Comparison of ENCODE assay signal across 38 cellular contexts in genomic region chr1:206121269-206121668, GRCh38. TPM values are rescaled to one million over a fixed set of nuclear protein-coding genes. Genes with fewer than 3 reads are reported as not detected.
"Had no signal": no experiment of that assay in that cellular context is flagged by ENCODE, and none has a peak within 500 bp of the region (broad histone marks: within the 10 kb centered on the region; RNA-seq: fewer than 3 reads in every experiment).

No MANE protein-coding gene starts in this region.

- H3K36me3 ChIP-seq: adrenal gland, ascending aorta, brain microvascular endothelial cell, breast epithelium, cardiac muscle cell had no signal

- DNase-seq: activated effector memory CD4-positive, alpha-beta T cell treated with anti-CD3 and anti-CD28 coated beads, Interleukin-2, amount 50 U/mL, for 16 hours; activated effector memory CD4-positive, alpha-beta T cell treated with Interleukin-2 at 50 U/mL for 16 hours; activated gamma-delta T cell; activated gamma-delta T cell treated with Interleukin-2 at 50 U/mL for 16 hours; activated naive CD4-positive, alpha-beta T cell; activated naive CD4-positive, alpha-beta T cell treated with anti-CD3 and anti-CD28 coated beads for 36 hours; activated naive CD4-positive, alpha-beta T cell treated with anti-CD3 and anti-CD28 coated beads, Interleukin-2, amount 10 ng/mL, durations not matched to agents 7 days and 5 days; activated naive CD4-positive, alpha-beta T cell treated with anti-CD3 and anti-CD28 coated beads, Interleukin-2, amount 50 U/mL, for 16 hours; activated naive CD4-positive, alpha-beta T cell treated with Interleukin-2 at 50 U/mL for 16 hours; activated naive CD8-positive, alpha-beta T cell treated with anti-CD3 and anti-CD28 coated beads for 36 hours; activated naive CD8-positive, alpha-beta T cell treated with anti-CD3 and anti-CD28 coated beads, Interleukin-2, amount 10 ng/mL, durations not matched to agents 7 days and 5 days; activated naive CD8-positive, alpha-beta T cell treated with anti-CD3 and anti-CD28 coated beads, Interleukin-2, amount 50 U/mL, for 24 hours; activated T-cell treated with anti-CD3 and anti-CD28 coated beads, Interleukin-2, amount 50 U/mL, for 24 hours; activated T-cell treated with anti-CD3 and anti-CD28 coated beads, Interleukin-2, amount 50 U/mL, for 4 hours; activated T-cell treated with anti-CD3 and anti-CD28 coated beads, Interleukin-2, amount 50 U/mL, for 48 hours; activated T-cell treated with anti-CD3 and anti-CD28 coated beads, Interleukin-2, amount 50 U/mL, for 72 hours; adrenal gland; amniotic stem cell; amygdala; anterior cingulate cortex; aorta; body of pancreas; brain microvascular endothelial cell; caudate nucleus; central memory CD4-positive, alpha-beta T cell; cerebellar nuclear complex had no signal

- H3K27me3 ChIP-seq: ascending aorta, body of pancreas, breast epithelium had no signal

- H3K9me3 ChIP-seq: adrenal gland, body of pancreas, breast epithelium had no signal

- H3K27ac ChIP-seq: adrenal gland, ascending aorta, body of pancreas, brain microvascular endothelial cell, breast epithelium, cardiac muscle cell had no signal

- FAIRE-seq: astrocyte, bronchial epithelial cell had no signal

- H3K4me3 ChIP-seq: adrenal gland, ascending aorta, body of pancreas, breast epithelium, cardiac muscle cell had no signal

- ATAC-seq: activated naive CD4-positive, alpha-beta T cell treated with anti-CD3 and anti-CD28 coated beads, Interleukin-2, amount 50 U/mL, for 72 hours; activated naive CD8-positive, alpha-beta T cell treated with anti-CD3 and anti-CD28 coated beads, Interleukin-2, amount 50 U/mL, for 24 hours; activated T-cell treated with anti-CD3 and anti-CD28 coated beads, Interleukin-2, amount 50 U/mL, for 4 hours; activated T-cell treated with anti-CD3 and anti-CD28 coated beads, Interleukin-2, amount 50 U/mL, for 72 hours; activated T-helper 17 cell treated with anti-CD3 and anti-CD28 coated beads, Interleukin-2, amount 50 U/mL, for 72 hours; body of pancreas had no signal

RNA-seq across cellular contexts. Expression of gene AVPR1B, which starts 4.1 kb away (rescaled TPM):
- total RNA-seq: activated naive CD4-positive, alpha-beta T cell treated with anti-CD3 and anti-CD28 coated beads for 36 hours; activated naive CD4-positive, alpha-beta T cell treated with anti-CD3 and anti-CD28 coated beads, Interleukin-2, amount 50 U/mL, for 72 hours; activated naive CD8-positive, alpha-beta T cell treated with anti-CD3 and anti-CD28 coated beads for 36 hours; activated naive CD8-positive, alpha-beta T cell treated with anti-CD3 and anti-CD28 coated beads, Interleukin-2, amount 10 ng/mL, durations not matched to agents 7 days and 5 days; activated T-cell treated with anti-CD3 and anti-CD28 coated beads, Interleukin-2, amount 50 U/mL, for 4 hours; activated T-cell treated with anti-CD3 and anti-CD28 coated beads, Interleukin-2, amount 50 U/mL, for 72 hours; activated T-helper 1 cell treated with anti-CD3 and anti-CD28 coated beads, Interleukin-12 subunit alpha, Interleukin-12 subunit beta, Interleukin-2, Interleukin-4 antibody, amounts not matched to agents 30 ng/mL and 10 ng/mL and 1 ng/mL, durations not matched to agents 14 hours and 24 hours and 36 hours; activated T-helper 17 cell treated with anti-CD3 and anti-CD28 coated beads, Interleukin-2, amount 50 U/mL, for 72 hours; activated T-helper 2 cell treated with anti-CD3 and anti-CD28 coated beads, Interferon-gamma antibody, Interleukin-2, Interleukin-4, amounts not matched to agents 10 μg/mL and 5 μg/mL and 100 μg/mL, durations not matched to agents 14 hours and 24 hours and 36 hours; adrenal gland; aorta; ascending aorta; astrocyte; breast epithelium; bronchial epithelial cell; cardiac septum; cerebellum; chondrocyte had no signal
- polyA plus RNA-seq: adrenal gland, aorta had no signal
